In genomic region chr9:114893622-114894021, GRCh38 we compare ENCODE assay signal across 10 cellular contexts. TPM values are rescaled to one million over a fixed set of nuclear protein-coding genes. Genes with fewer than 3 reads are reported as not detected.
DNase-seq lines count a peak whose midpoint lies in the region; ATAC-seq and FAIRE-seq lines count a peak whose summit lies in the region.
"Had no signal": no experiment of that assay in that cellular context is flagged by ENCODE, and none has a peak within 500 bp of the region (broad histone marks: within the 10 kb centered on the region; RNA-seq: fewer than 3 reads in every experiment).

No MANE protein-coding gene starts in this region.

- H3K9me3 Mint-ChIP-seq in T-cell = peaks cover 2 to 12% (median 5%) of the 10 kb centered on the region in 3 donors

- peak overlapping the region; percentile 64 to 82 for H3K27ac Mint-ChIP-seq in T-cell
- H3K27ac Mint-ChIP-seq: CD8-positive, alpha-beta T cell had no signal

- H3K27ac ChIP-seq in epithelial cell of prostate = peak overlapping the region; percentile 88

- CTCF ChIA-PET in T-cell (lab: Charles Lee) = no interaction called here

- peaks cover 27 to 57% (median 47%) of the 10 kb centered on the region in 3 donors for H3K4me1 Mint-ChIP-seq in T-cell

- no peak for FAIRE-seq in GM19239 (lab: Jason Lieb, UNC)

- ATAC-seq in T-cell (replicated peaks in 1 of 4) = no peak
- no peak for ATAC-seq in GM21390 (IDR thresholded peaks at IDR 0.05; ENCODE audit: unreplicated experiment)
- ATAC-seq: CD8-positive, alpha-beta T cell had no signal

- no peak overlapping the region for H3K4me3 Mint-ChIP-seq in T-cell
- H3K4me3 Mint-ChIP-seq: CD8-positive, alpha-beta T cell had no signal

- H3K27me3 Mint-ChIP-seq in T-cell = no peaks in the 10 kb centered on the region

- POLR2A ChIA-PET in T-cell (lab: Charles Lee) = no interaction called here

- DNase-seq in stimulated activated CD4-positive, alpha-beta T cell treated with anti-CD3 and anti-CD28 coated beads, Interleukin-2, amount 100 ng/mL, for 4 hours (ENCODE audit: low read depth) = peak; percentile 57
- no peak for DNase-seq in stimulated activated CD4-positive, alpha-beta T cell treated with anti-CD3 and anti-CD28 coated beads, Interleukin-4, amount 100 ng/mL, for 1 hour
- DNase-seq in T-cell (no peak), epithelial cell of prostate (ENCODE audit: low read depth, low spot score) (no peak), NCI-H1092 (lab: John Stamatoyannopoulos, UW) (no peak), GM19239 (ENCODE audit: insufficient read length, low spot score) (no peak)
- DNase-seq in NK-92 treated with Interleukin-12 subunit alpha and Interleukin-12 subunit beta, amount 100 ng/mL, for 24 hours (lab: John Stamatoyannopoulos, UW) = no peak
- DNase-seq: CD8-positive, alpha-beta T cell had no signal

- H3K36me3 Mint-ChIP-seq in T-cell = peaks cover 25% of the 10 kb centered on the region

RNA-seq across cellular contexts. Expression of gene TNFSF8, which starts 36.8 kb away (rescaled TPM):
- total RNA-seq in T-cell = 100 to 1,000 TPM in 1 of 5 donors, 10 to 100 TPM in 4; 42.9 to 102 (median 63.4) TPM
- total RNA-seq: myocyte had no signal
